8 cellular contexts compared by ENCODE assay signal in the genomic region with DNA sequence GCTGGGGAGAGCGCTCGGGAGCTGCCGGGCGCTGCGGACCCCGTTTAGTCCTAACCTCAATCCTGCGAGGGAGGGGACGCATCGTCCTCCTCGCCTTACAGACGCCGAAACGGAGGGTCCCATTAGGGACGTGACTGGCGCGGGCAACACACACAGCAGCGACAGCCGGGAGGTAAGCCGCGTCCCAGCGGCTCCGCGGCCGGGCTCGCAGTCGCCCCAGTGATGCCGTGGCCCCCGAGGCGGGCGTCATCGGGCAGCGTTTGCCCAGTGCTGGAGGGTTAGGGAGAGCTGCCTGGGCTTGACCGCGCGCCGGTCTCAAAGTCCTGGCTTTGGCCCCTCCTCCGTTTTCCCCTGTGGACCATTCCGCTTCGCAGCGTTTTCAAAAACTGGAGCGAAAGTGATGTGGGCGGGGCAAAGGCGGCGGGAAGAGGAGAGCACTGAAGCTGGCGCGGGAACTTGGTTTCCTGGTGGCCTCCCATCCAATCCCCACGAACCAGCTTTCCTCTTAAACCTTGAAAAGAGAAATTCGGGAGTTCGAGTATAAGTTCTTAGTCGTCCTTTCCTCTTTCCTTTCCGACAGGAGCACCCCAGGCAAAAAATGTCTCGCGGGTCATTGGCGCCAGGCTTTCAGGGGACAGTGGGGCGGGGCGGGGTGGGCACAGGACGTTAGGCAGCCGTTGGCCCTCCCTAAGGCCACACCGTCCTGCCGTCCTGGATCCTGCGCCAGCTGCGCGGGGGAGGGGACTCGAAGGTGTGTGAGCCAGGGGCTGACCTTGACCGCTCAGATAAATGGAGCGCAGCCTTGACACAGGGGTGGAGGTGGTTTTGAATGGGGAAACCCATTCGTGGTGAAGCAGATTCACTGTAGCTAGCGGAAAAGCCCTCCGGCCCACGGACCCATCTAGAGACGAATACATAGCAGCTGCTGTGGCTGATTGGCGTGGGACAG. TPM values are rescaled to one million over a fixed set of nuclear protein-coding genes. Genes with fewer than 3 reads are reported as not detected.
DNase-seq lines count a peak whose midpoint lies in the region; ATAC-seq and TF ChIP-seq lines count a peak whose summit lies in the region.

No MANE protein-coding gene starts in this region.

- peak overlapping the region; percentile 66 for H3K9ac ChIP-seq in endodermal cell (ENCODE audit: extremely low read depth, low read length, poor library complexity, severe bottlenecking)
- H3K9ac ChIP-seq in mesenchymal stem cell (ENCODE audit: low read length), result peak overlapping the region; percentile 91

- H3K4me3 Mint-ChIP-seq in endodermal cell, result peak overlapping the region; percentile 76

- H3K14ac ChIP-seq in mesenchymal stem cell (ENCODE audit: low read length in 2 of 2), result peak overlapping the region in 1 of 2 experiments; percentile 98

- no peak overlapping the region for H2AK5ac ChIP-seq in mesenchymal stem cell (ENCODE audit: low read length, severe bottlenecking)

- no peak overlapping the region for H2BK12ac ChIP-seq in mesenchymal stem cell (ENCODE audit: low read length in 2 of 2)

- H3K4me2 ChIP-seq in mesenchymal stem cell (ENCODE audit: low read length, poor library complexity, severe bottlenecking), result peak overlapping the region; percentile 49

- H2AFZ ChIP-seq in mesenchymal stem cell (ENCODE audit: low read depth, low read length), result peak overlapping the region; percentile 98

- H3K4me3 ChIP-seq in endodermal cell (ENCODE audit: low read length), result peak overlapping the region; percentile 88
- peak overlapping the region; percentile 92 to 93 for H3K4me3 ChIP-seq in mesenchymal stem cell (ENCODE audit: insufficient read depth in 1 of 2, low read depth in 1 of 2, low read length in 2 of 2)

- 4 to 12% methylated on average over 13 to 72 of the region's 72 CpGs for WGBS in endodermal cell (ENCODE audit: insufficient coverage in 1 of 2, insufficient read length in 1 of 2), 2 experiments
- WGBS in mesenchymal stem cell, result 3% methylated on average over 60 of the region's 72 CpGs

- peaks cover 34% of the 10 kb centered on the region for H3K36me3 ChIP-seq in endodermal cell (ENCODE audit: control insufficient read depth, insufficient read depth, low read length)
- H3K36me3 ChIP-seq in mesenchymal stem cell (ENCODE audit: control insufficient read depth in 1 of 2, insufficient read depth in 2 of 2, low read depth in 1 of 2, low read length in 2 of 2), result peaks cover 13 to 14% of the 10 kb centered on the region in 2 experiments

- peak overlapping the region; percentile 89 for H3K27ac Mint-ChIP-seq in endodermal cell

- peak overlapping the region in 1 of 2 experiments; percentile 75 for H3K23ac ChIP-seq in mesenchymal stem cell (ENCODE audit: low read length in 2 of 2)

- H2BK15ac ChIP-seq in mesenchymal stem cell (ENCODE audit: low read depth, poor library complexity, severe bottlenecking), result peak overlapping the region; percentile 12

- H4K91ac ChIP-seq in mesenchymal stem cell (ENCODE audit: low read length), result peak overlapping the region; percentile 96

- ATAC-seq in GM19455 (IDR thresholded peaks at IDR 0.05; ENCODE audit: unreplicated experiment) (peak; percentile 58), HG03565 (IDR thresholded peaks at IDR 0.05; ENCODE audit: unreplicated experiment) (peak; percentile 51)

- peaks cover 17% of the 10 kb centered on the region for H3K4me1 Mint-ChIP-seq in endodermal cell

- H3K4me1 ChIP-seq in endodermal cell (ENCODE audit: control insufficient read depth, insufficient read depth, low read length), result no peaks in the 10 kb centered on the region
- H3K4me1 ChIP-seq in mesenchymal stem cell (ENCODE audit: control insufficient read depth, insufficient read depth, low read depth, low read length), result peaks cover 6% of the 10 kb centered on the region

- peaks cover 2% of the 10 kb centered on the region for H3K27me3 Mint-ChIP-seq in endodermal cell (ENCODE audit: insufficient read depth)

- H3K18ac ChIP-seq in mesenchymal stem cell (ENCODE audit: low read depth in 1 of 2, low read length in 2 of 2), result peak overlapping the region; percentile 84 to 85

- H3K9me3 ChIP-seq in endodermal cell (ENCODE audit: control insufficient read depth, low read length) (peaks cover 24% of the 10 kb centered on the region), mesenchymal stem cell (ENCODE audit: control insufficient read depth, low read length) (no peaks in the 10 kb centered on the region)

- H3K36me3 Mint-ChIP-seq in endodermal cell (ENCODE audit: low read depth), result peaks cover 36% of the 10 kb centered on the region

- peak overlapping the region; percentile 81 for H4K8ac ChIP-seq in mesenchymal stem cell (ENCODE audit: low read length)

- TF ChIP-seq CTCF in endodermal cell (conservative IDR thresholded peaks at IDR 0.05), result no peak

- peak overlapping the region; percentile 91 for H3K27ac ChIP-seq in endodermal cell (ENCODE audit: low read depth, low read length)
- peak overlapping the region; percentile 51 for H3K27ac ChIP-seq in mesenchymal stem cell (ENCODE audit: low read length, poor library complexity, severe bottlenecking)

- H2BK120ac ChIP-seq in mesenchymal stem cell (ENCODE audit: low read depth, low read length), result peak overlapping the region; percentile 64

- no peak overlapping the region for H2BK5ac ChIP-seq in mesenchymal stem cell (ENCODE audit: low read depth, low read length, poor library complexity, severe bottlenecking)

- H3K27me3 ChIP-seq in endodermal cell (ENCODE audit: control insufficient read depth, insufficient read depth, low read length, poor library complexity, severe bottlenecking), result no peaks in the 10 kb centered on the region
- no peaks in the 10 kb centered on the region for H3K27me3 ChIP-seq in mesenchymal stem cell (ENCODE audit: control insufficient read depth in 1 of 2, insufficient read depth in 1 of 2, low read length in 2 of 2)

- DNase-seq in COR-L47 (lab: John Stamatoyannopoulos, UW) (peak; percentile 95), NCI-H526 treated with DMSO at 0.1 percent for 48 hours (lab: John Stamatoyannopoulos, UW) (peak; percentile 46), endodermal cell (peak; percentile 96), mesenchymal stem cell (peak; percentile 92)
- peak; percentile 85 to 88 for DNase-seq in activated CD4-positive, alpha-beta T cell treated with anti-CD3 and anti-CD28 coated beads, Interleukin-2, amount 50 U/mL, for 48 hours
- DNase-seq in stimulated activated CD8-positive, alpha-beta memory T cell treated with anti-CD3 and anti-CD28 coated beads, Interleukin-15, amount 100 ng/mL, for 24 hours (ENCODE audit: low read depth), result peak; percentile 29

- H3K4ac ChIP-seq in mesenchymal stem cell (ENCODE audit: low read depth in 1 of 2, low read length in 2 of 2), result peak overlapping the region in 1 of 2 experiments; percentile 74

- H3K79me1 ChIP-seq in mesenchymal stem cell (replicated peaks; ENCODE audit: low read length, poor library complexity, severe bottlenecking), result peaks cover 29% of the 10 kb centered on the region

- peaks cover 13% of the 10 kb centered on the region for H3K9me3 Mint-ChIP-seq in endodermal cell

RNA-seq across cellular contexts. Expression of gene TYMS, which starts 0.8 kb away (rescaled TPM):
- 10 to 100 TPM; 81.9 to 90.0 TPM for total RNA-seq in endodermal cell
- polyA plus RNA-seq in endodermal cell (2013, experiment 1 of 2), result 258 TPM
- polyA plus RNA-seq in endodermal cell (2013, experiment 2 of 2), result 232 TPM
- polyA plus RNA-seq in mesenchymal stem cell (2013, experiment 1 of 2), result 22.3 TPM
- polyA plus RNA-seq in mesenchymal stem cell (2013, experiment 2 of 2), result 22.3 TPM

RNA-seq across cellular contexts. Expression of gene ENOSF1, which starts 54.2 kb away (rescaled TPM):
- 10 to 100 TPM; 85.7 to 89.5 TPM for total RNA-seq in endodermal cell
- polyA plus RNA-seq in endodermal cell (2013, experiment 1 of 2), result 47.9 TPM
- 33.7 TPM for polyA plus RNA-seq in endodermal cell (2013, experiment 2 of 2)
- polyA plus RNA-seq in mesenchymal stem cell (2013, experiment 1 of 2), result 19.5 TPM
- 17.0 TPM for polyA plus RNA-seq in mesenchymal stem cell (2013, experiment 2 of 2)

Comparison
In these comparisons a context has a peak if more than half of its experiments do, and no peak if none do; other contexts are left out.
1. Peak in every context shown above with its lines: DNase-seq, ATAC-seq, H3K4me3 ChIP-seq and H3K27ac ChIP-seq.
2. DNase-seq: peak in every context shown above with its lines; median percentile 96 in endodermal cell; 95 in COR-L47; 92 in mesenchymal stem cell; 86 in activated CD4-positive, alpha-beta T cell treated with anti-CD3 and anti-CD28 coated beads, Interleukin-2, amount 50 U/mL, for 48 hours; 46 in NCI-H526 treated with DMSO at 0.1 percent for 48 hours; 29 in stimulated activated CD8-positive, alpha-beta memory T cell treated with anti-CD3 and anti-CD28 coated beads, Interleukin-15, amount 100 ng/mL, for 24 hours.